In genomic region chr12:75459755-75460154, GRCh38 we compare ENCODE assay signal across 31 cellular contexts.
"Had no signal": no experiment of that assay in that cellular context is flagged by ENCODE, and none has a peak within 500 bp of the region (broad histone marks: within the 10 kb centered on the region; RNA-seq: fewer than 3 reads in every experiment).

No MANE protein-coding gene starts in this region.

- H3K27ac ChIP-seq: colonic mucosa, gastroesophageal sphincter, hepatocyte, pancreas, prostate gland, uterus had no signal

- H3K36me3 Mint-ChIP-seq: activated naive CD8-positive, alpha-beta T cell; stimulated activated effector memory CD8-positive, alpha-beta T cell treated with anti-CD3 and anti-CD28 coated beads, Interleukin-12 subunit alpha, Interleukin-12 subunit beta, amount 100 ng/mL, for 72 hours; type B pancreatic cell had no signal

- H3K9me3 ChIP-seq: colonic mucosa, pancreas, prostate gland had no signal

- H3K27me3 Mint-ChIP-seq: activated CD4-positive, alpha-beta memory T cell treated with anti-CD3 and anti-CD28 coated beads for 36 hours; activated naive CD8-positive, alpha-beta T cell; stimulated activated naive CD8-positive, alpha-beta T cell treated with anti-CD3 and anti-CD28 coated beads, Interleukin-15, amount 100 ng/mL, for 72 hours; type B pancreatic cell had no signal

- H3K27ac Mint-ChIP-seq: activated CD4-positive, alpha-beta memory T cell treated with anti-CD3 and anti-CD28 coated beads for 36 hours; activated naive CD8-positive, alpha-beta T cell; naive B cell; stimulated activated effector memory CD8-positive, alpha-beta T cell treated with anti-CD3 and anti-CD28 coated beads, Interleukin-12 subunit alpha, Interleukin-12 subunit beta, amount 100 ng/mL, for 72 hours; stimulated activated naive CD8-positive, alpha-beta T cell treated with anti-CD3 and anti-CD28 coated beads, Interleukin-15, amount 100 ng/mL, for 72 hours; type B pancreatic cell had no signal

- H3K4me3 ChIP-seq: colonic mucosa, gastroesophageal sphincter, hepatocyte, pancreas, prostate gland, skin epidermis, uterus had no signal

- H3K4me1 Mint-ChIP-seq: naive B cell had no signal

- DNase-seq: activated CD4-positive, alpha-beta memory T cell treated with anti-CD3 and anti-CD28 coated beads for 36 hours; activated CD4-positive, alpha-beta T cell treated with anti-CD3 and anti-CD28 coated beads for 48 hours; activated CD8-positive, alpha-beta memory T cell treated with anti-CD3 and anti-CD28 coated beads, Interleukin-2, amount 50 U/mL, for 48 hours; activated naive CD4-positive, alpha-beta T cell treated with Interleukin-2 at 50 U/mL for 16 hours; activated T-cell treated with anti-CD3 and anti-CD28 coated beads, Interleukin-2, amount 50 U/mL, for 4 hours; anterior cingulate cortex; cerebellar nuclear complex; colonic mucosa; effector memory CD4-positive, alpha-beta T cell; erythroblast; left cardiac atrium; left ventricle myocardium superior; naive B cell; nucleus accumbens; pancreas; retina; stimulated activated CD4-positive, alpha-beta T cell treated with anti-CD3 and anti-CD28 coated beads, Interleukin-12 subunit alpha, Interleukin-12 subunit beta, amount 100 ng/mL, for 4 hours; stimulated activated CD4-positive, alpha-beta T cell treated with anti-CD3 and anti-CD28 coated beads, Interleukin-4, amount 100 ng/mL, for 1 hour; stimulated activated naive CD8-positive, alpha-beta T cell treated with anti-CD3 and anti-CD28 coated beads, Interleukin-15, amount 100 ng/mL, for 72 hours; substantia nigra; T-helper 1 cell; uterus had no signal

- ATAC-seq: activated T-cell treated with anti-CD3 and anti-CD28 coated beads, Interleukin-2, amount 50 U/mL, for 4 hours; gastroesophageal sphincter; left cardiac atrium; left ventricle myocardium superior; pancreas; sciatic nerve; stimulated activated effector memory CD8-positive, alpha-beta T cell treated with anti-CD3 and anti-CD28 coated beads, Interleukin-12 subunit alpha, Interleukin-12 subunit beta, amount 100 ng/mL, for 72 hours; stimulated activated naive CD8-positive, alpha-beta T cell treated with anti-CD3 and anti-CD28 coated beads, Interleukin-15, amount 100 ng/mL, for 72 hours had no signal

- H3K4me3 Mint-ChIP-seq: activated CD4-positive, alpha-beta memory T cell treated with anti-CD3 and anti-CD28 coated beads for 36 hours; activated naive CD8-positive, alpha-beta T cell; activated T-cell treated with anti-CD3 and anti-CD28 coated beads, Interleukin-2, amount 50 U/mL, for 4 hours; naive B cell; neural crest cell; stimulated activated effector memory CD8-positive, alpha-beta T cell treated with anti-CD3 and anti-CD28 coated beads, Interleukin-12 subunit alpha, Interleukin-12 subunit beta, amount 100 ng/mL, for 72 hours; stimulated activated naive CD8-positive, alpha-beta T cell treated with anti-CD3 and anti-CD28 coated beads, Interleukin-15, amount 100 ng/mL, for 72 hours; type B pancreatic cell had no signal

- H3K27me3 ChIP-seq: colonic mucosa, gastroesophageal sphincter, hepatocyte, pancreas, uterus had no signal

- H3K36me3 ChIP-seq: colonic mucosa, gastroesophageal sphincter, pancreas, prostate gland, uterus had no signal

- H3K4me1 ChIP-seq: colonic mucosa, gastroesophageal sphincter, pancreas, prostate gland, uterus had no signal
